ENCODE assay signal across 19 cellular contexts in the genomic region with DNA sequence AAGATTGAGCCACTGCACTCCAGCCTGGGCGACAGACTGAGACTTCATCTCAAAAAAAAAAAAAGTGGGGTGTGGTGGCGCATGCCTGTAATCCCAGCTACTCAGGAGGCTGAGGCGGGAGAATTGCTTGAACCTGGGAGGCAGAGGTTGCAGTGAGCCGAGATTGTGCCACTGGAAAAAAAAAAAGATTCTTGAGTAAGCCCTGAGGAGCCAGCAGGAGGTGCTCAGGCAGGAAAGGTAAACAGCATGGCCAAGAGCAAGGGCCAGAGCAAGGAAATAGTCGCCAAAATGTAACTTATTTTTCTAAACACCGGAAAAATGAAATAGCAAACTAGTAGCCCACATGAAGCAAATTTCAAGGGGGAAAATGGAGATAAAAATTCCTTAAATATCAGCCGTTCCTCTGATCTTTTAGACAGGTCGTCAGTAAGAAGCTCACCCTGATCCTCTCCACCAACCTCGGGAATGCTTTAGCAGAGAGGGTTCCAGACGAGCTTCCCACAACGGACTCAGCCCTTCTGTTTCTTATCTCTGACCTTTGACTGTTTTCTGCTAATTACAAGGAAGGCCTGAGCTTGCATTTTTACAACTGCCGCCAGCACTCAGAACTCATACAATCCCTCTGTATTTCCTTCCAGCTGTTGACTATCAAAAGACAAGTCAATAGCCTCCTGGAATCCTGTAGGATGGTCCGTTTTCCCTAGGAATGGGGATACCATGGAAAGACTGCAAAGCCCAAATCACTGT. TPM values are rescaled to one million over a fixed set of nuclear protein-coding genes. Genes with fewer than 3 reads are reported as not detected.
DNase-seq lines count a peak whose midpoint lies in the region; ATAC-seq and TF ChIP-seq lines count a peak whose summit lies in the region.
"Had no signal": no experiment of that assay in that cellular context is flagged by ENCODE, and none has a peak within 500 bp of the region (broad histone marks: within the 10 kb centered on the region; RNA-seq: fewer than 3 reads in every experiment).

No MANE protein-coding gene starts in this region.

- H3K27ac ChIP-seq in mammary epithelial cell (ENCODE audit: insufficient read depth, low read depth, low read length) (no peak overlapping the region), WERI-Rb-1 (no peak overlapping the region), smooth muscle cell (ENCODE audit: low read depth) (peak overlapping the region; percentile 58), gastrocnemius medialis (no peak overlapping the region), OCI-LY7 (ENCODE audit: low read depth, low read length, poor library complexity, severe bottlenecking) (no peak overlapping the region)
- H3K27ac ChIP-seq: lower lobe of right lung had no signal

- ATAC-seq in left colon (peak; percentile 77), gastrocnemius medialis (no peak), GM21367 (IDR thresholded peaks at IDR 0.05; ENCODE audit: unreplicated experiment) (no peak)
- ATAC-seq: effector memory CD8-positive, alpha-beta T cell; lower lobe of right lung; natural killer cell had no signal

- H3K9ac ChIP-seq in mammary epithelial cell (ENCODE audit: insufficient read depth, low read length) = no peak overlapping the region
- H3K9ac ChIP-seq in smooth muscle cell (ENCODE audit: low read depth) = no peak overlapping the region

- in situ Hi-C loops in mammary epithelial cell (cut with MboI; ENCODE audit: low sequenced_read_pairs in 2 of 2) = loop anchor here (10.0 kb wide), 2 partner anchors 79 to 149 kb away; no protein-coding TSS in a partner anchor
- in situ Hi-C loops in gastrocnemius medialis (cut with MboI; ENCODE audit: low sequenced_read_pairs in 4 of 4) = no loop called here

- no peaks in the 10 kb centered on the region for H3K9me3 Mint-ChIP-seq in MCF 10A (ENCODE audit: unreplicated experiment)
- H3K9me3 Mint-ChIP-seq: central memory CD8-positive, alpha-beta T cell; effector memory CD8-positive, alpha-beta T cell; natural killer cell had no signal

- POLR2A ChIA-PET in MCF 10A (lab: Yijun Ruan, JAX) (interaction anchor here (0.7 kb wide), 1 partner anchor 33 kb away, joined by 3 read pairs; no protein-coding TSS in a partner anchor), OCI-LY7 (lab: Charles Lee) (interaction anchor here (1.4 kb wide), 1 partner anchor 77 kb away, joined by 6 read pairs; no protein-coding TSS in a partner anchor)

- DNase-seq in mammary epithelial cell = no peak
- DNase-seq in MCF 10A (ENCODE audit: unreplicated experiment) = no peak
- no peak for DNase-seq in WERI-Rb-1
- peak; percentile 36 to 64 for DNase-seq in left colon
- DNase-seq in smooth muscle cell (lab: John Stamatoyannopoulos, UW; ENCODE audit: unreplicated experiment) = no peak
- DNase-seq in gastrocnemius medialis = no peak
- DNase-seq in OCI-LY7 (ENCODE audit: low spot score) = no peak
- DNase-seq: C1 segment of cervical spinal cord; DMS153; effector memory CD8-positive, alpha-beta T cell; lower lobe of right lung; natural killer cell; NCI-H1417 treated with DMSO at 0.1 percent for 48 hours; stimulated activated CD4-positive, alpha-beta T cell treated with anti-CD3 and anti-CD28 coated beads, Interleukin-15, amount 100 ng/mL, for 24 hours; stimulated activated naive CD4-positive, alpha-beta T cell treated with Interleukin-2 at 50 U/mL for 16 hours; SW 1271; upper lobe of left lung had no signal

- H4K20me1 ChIP-seq in mammary epithelial cell (ENCODE audit: insufficient read depth, low read length) (no peaks in the 10 kb centered on the region), smooth muscle cell (ENCODE audit: low read depth) (no peaks in the 10 kb centered on the region), OCI-LY7 (ENCODE audit: insufficient read depth, low read length) (no peaks in the 10 kb centered on the region)

- BruUV-seq in mammary epithelial cell (replicated peaks; lab: Mats Ljungman, UMichigan) (no TSS peak), MCF 10A (replicated peaks; lab: Mats Ljungman, UMichigan) (no TSS peak), OCI-LY7 (replicated peaks; lab: Mats Ljungman, UMichigan) (no TSS peak)

- no peak for TF ChIP-seq POLR2A in gastrocnemius medialis (IDR thresholded peaks at IDR 0.05)

- intact Hi-C loops in mammary epithelial cell (cut with micrococcal nuclease) = no loop called here
- intact Hi-C loops in MCF 10A (cut with micrococcal nuclease) = no loop called here
- intact Hi-C loops in left colon (cut with DNase I, micrococcal nuclease) = no loop called here
- intact Hi-C loops in gastrocnemius medialis (cut with DNase I; ENCODE audit: low total_unique reads) = loop anchor here (10.0 kb wide), 1 partner anchor 389 kb away; no protein-coding TSS in a partner anchor
- intact Hi-C loops in OCI-LY7 (cut with micrococcal nuclease; ENCODE audit: unreplicated experiment) = no loop called here

- CTCF ChIA-PET in mammary epithelial cell (lab: Charles Lee; ENCODE audit: low non-redundant PET) = no interaction called here
- CTCF ChIA-PET in MCF 10A (lab: Yijun Ruan, JAX) = interaction anchor here (0.6 to 1.6 kb wide), 4 partner anchors 9 to 257 kb away, joined by 3 to 4 read pairs (median 3); no protein-coding TSS in a partner anchor
- CTCF ChIA-PET in OCI-LY7 (lab: Charles Lee; ENCODE audit: unreplicated experiment) = interaction anchor here (0.5 to 1.2 kb wide), 3 partner anchors 27 to 220 kb away, joined by 3 to 4 read pairs (median 3); no protein-coding TSS in a partner anchor

- H3K27me3 ChIP-seq in mammary epithelial cell (ENCODE audit: insufficient read depth, low read length) (no peaks in the 10 kb centered on the region), WERI-Rb-1 (ENCODE audit: insufficient read depth, low read depth, severe bottlenecking) (no peaks in the 10 kb centered on the region), smooth muscle cell (ENCODE audit: low read depth) (no peaks in the 10 kb centered on the region), gastrocnemius medialis (no peaks in the 10 kb centered on the region)
- H3K27me3 ChIP-seq: upper lobe of left lung had no signal

- H3K79me2 ChIP-seq in mammary epithelial cell (ENCODE audit: insufficient read depth, low read length) (no peaks in the 10 kb centered on the region), smooth muscle cell (ENCODE audit: low read depth) (no peaks in the 10 kb centered on the region), OCI-LY7 (ENCODE audit: insufficient read depth, low read depth, low read length) (no peaks in the 10 kb centered on the region; the same call in 1 of the 2 replicates)

- peaks cover 52% of the 10 kb centered on the region for H3F3A ChIP-seq in smooth muscle cell (ENCODE audit: low read depth)

- H3K4me1 ChIP-seq in mammary epithelial cell (ENCODE audit: insufficient read depth, low read length) (peaks cover 31% of the 10 kb centered on the region), smooth muscle cell (ENCODE audit: low read depth) (peaks cover 29% of the 10 kb centered on the region), gastrocnemius medialis (peaks cover 23 to 25% of the 10 kb centered on the region in 2 donors), OCI-LY7 (ENCODE audit: insufficient read depth, low read length, poor library complexity, severe bottlenecking) (peaks cover 42% of the 10 kb centered on the region)

- no peak for TF ChIP-seq CTCF in mammary epithelial cell (conservative IDR thresholded peaks at IDR 0.05 in 1 of 2, IDR thresholded peaks at IDR 0.05 in 1 of 2; ENCODE audit: extremely low read depth in 1 of 2, insufficient read depth in 1 of 2, low read depth in 1 of 2, low read length in 2 of 2)
- TF ChIP-seq CTCF in MCF 10A (IDR thresholded peaks at IDR 0.05; ENCODE audit: unreplicated experiment) = no peak
- TF ChIP-seq CTCF in WERI-Rb-1 (IDR thresholded peaks at IDR 0.05; ENCODE audit: low read depth, low read length) = peak; percentile 9; the same call in 1 of the 2 replicates
- no peak for TF ChIP-seq CTCF in smooth muscle cell (IDR thresholded peaks at IDR 0.05; ENCODE audit: borderline replicate concordance, insufficient read depth, poor library complexity, severe bottlenecking)
- no peak for TF ChIP-seq CTCF in gastrocnemius medialis (IDR thresholded peaks at IDR 0.05 in 4 of 5, conservative IDR thresholded peaks at IDR 0.05 in 1 of 5)
- TF ChIP-seq CTCF in OCI-LY7 (conservative IDR thresholded peaks at IDR 0.05; ENCODE audit: low read length) = no peak

- H2AFZ ChIP-seq in mammary epithelial cell (ENCODE audit: low read depth, low read length) (peak overlapping the region; percentile 14), smooth muscle cell (ENCODE audit: low read depth) (peak overlapping the region; percentile 77), OCI-LY7 (ENCODE audit: low read length) (no peak overlapping the region)

- H3K36me3 Mint-ChIP-seq in MCF 10A (ENCODE audit: insufficient read depth, unreplicated experiment) = peaks cover 12% of the 10 kb centered on the region
- H3K36me3 Mint-ChIP-seq: natural killer cell had no signal

- no peak overlapping the region for H3K4me2 ChIP-seq in mammary epithelial cell (ENCODE audit: insufficient read depth, low read depth, low read length)
- peak overlapping the region; percentile 63 for H3K4me2 ChIP-seq in smooth muscle cell
- no peak overlapping the region for H3K4me2 ChIP-seq in OCI-LY7 (ENCODE audit: low read length)

- no peak overlapping the region for H3K4me3 ChIP-seq in mammary epithelial cell (replicated peaks in 1 of 3; ENCODE audit: insufficient read depth in 1 of 3, low read depth in 2 of 3, low read length in 3 of 3)
- no peak overlapping the region for H3K4me3 ChIP-seq in WERI-Rb-1 (ENCODE audit: low read depth, low read length)
- no peak overlapping the region for H3K4me3 ChIP-seq in smooth muscle cell
- no peak overlapping the region for H3K4me3 ChIP-seq in gastrocnemius medialis
- H3K4me3 ChIP-seq in OCI-LY7 (ENCODE audit: low read depth, low read length, poor library complexity, severe bottlenecking) = no peak overlapping the region
- H3K4me3 ChIP-seq: lower lobe of right lung, upper lobe of left lung had no signal

- no peak overlapping the region for H3K27ac Mint-ChIP-seq in MCF 10A (ENCODE audit: low read depth, unreplicated experiment)
- H3K27ac Mint-ChIP-seq: effector memory CD8-positive, alpha-beta T cell; natural killer cell had no signal

- H3K4me3 Mint-ChIP-seq in MCF 10A (ENCODE audit: unreplicated experiment) = no peak overlapping the region
- H3K4me3 Mint-ChIP-seq: central memory CD8-positive, alpha-beta T cell; effector memory CD8-positive, alpha-beta T cell; natural killer cell had no signal

- no peaks in the 10 kb centered on the region for H3K36me3 ChIP-seq in mammary epithelial cell (ENCODE audit: insufficient read depth, low read length)
- H3K36me3 ChIP-seq in WERI-Rb-1 = no peaks in the 10 kb centered on the region
- H3K36me3 ChIP-seq in smooth muscle cell (ENCODE audit: low read depth) = no peaks in the 10 kb centered on the region
- H3K36me3 ChIP-seq in gastrocnemius medialis = no peaks in the 10 kb centered on the region
- no peaks in the 10 kb centered on the region for H3K36me3 ChIP-seq in OCI-LY7 (ENCODE audit: insufficient read depth, low read length)
- H3K36me3 ChIP-seq: lower lobe of right lung, upper lobe of left lung had no signal

- H3K4me1 Mint-ChIP-seq in MCF 10A (ENCODE audit: insufficient read depth, unreplicated experiment) = peaks cover 41% of the 10 kb centered on the region

- no peaks in the 10 kb centered on the region for H3K9me2 ChIP-seq in OCI-LY7 (ENCODE audit: insufficient read depth, low read length)

- H3K27me3 Mint-ChIP-seq in MCF 10A (ENCODE audit: insufficient read depth, unreplicated experiment) = no peaks in the 10 kb centered on the region
- H3K27me3 Mint-ChIP-seq: central memory CD8-positive, alpha-beta T cell; effector memory CD8-positive, alpha-beta T cell had no signal

- WGBS in mammary epithelial cell (ENCODE audit: low coverage, missing lambda C conversion rate) = 96% methylated on average over 10 of the region's 13 CpGs
- WGBS in smooth muscle cell (ENCODE audit: low lambda C conversion rate) = 27% methylated on average over 13 of the region's 13 CpGs

- H3K9me3 ChIP-seq in mammary epithelial cell (replicated peaks; ENCODE audit: insufficient read depth, low read length) (no peaks in the 10 kb centered on the region), WERI-Rb-1 (ENCODE audit: severe bottlenecking) (no peaks in the 10 kb centered on the region), smooth muscle cell (replicated peaks; ENCODE audit: low read depth) (no peaks in the 10 kb centered on the region), gastrocnemius medialis (no peaks in the 10 kb centered on the region), OCI-LY7 (ENCODE audit: low read length) (no peaks in the 10 kb centered on the region)
- H3K9me3 ChIP-seq: lower lobe of right lung, upper lobe of left lung had no signal

- dilution Hi-C loops in mammary epithelial cell (cut with HindIII; ENCODE audit: low sequenced_read_pairs) = no loop called here

RNA-seq across cellular contexts. Expression of gene AKAP13, which starts 45.0 kb away (rescaled TPM):
- total RNA-seq in mammary epithelial cell (10 to 100 TPM; 58.2 to 71.4 TPM), MCF 10A (2022) (65.7 and 92.9 TPM in 2 replicates), left colon (100 to 1,000 TPM; 151 to 159 TPM), smooth muscle cell (63.5 and 71.8 TPM in 2 replicates), gastrocnemius medialis (100 to 1,000 TPM; 127 to 481 (median 172) TPM), OCI-LY7 (2022) (250 and 261 TPM in 2 replicates)
- polyA plus RNA-seq in mammary epithelial cell (8.8 TPM), smooth muscle cell (43.3 and 46.8 TPM in 2 replicates)
- polyA minus RNA-seq in mammary epithelial cell = 88.3 TPM
- total RNA-seq in OCI-LY7 (2014; rRNA removed; shearing (Covaris generic)) = 124 and 140 TPM in 2 replicates

Comparison
In these comparisons a context has a peak if more than half of its experiments do, and no peak if none do; other contexts are left out.
1. DNase-seq: peak in left colon (2 of 2); none in mammary epithelial cell (single experiment), MCF 10A (single experiment), WERI-Rb-1 (single experiment), smooth muscle cell (single experiment), gastrocnemius medialis (0 of 2) and OCI-LY7 (single experiment).
2. in situ Hi-C loops: an anchor here in mammary epithelial cell (10.0 kb wide); none called in gastrocnemius medialis.